In genomic region chrX:52959011-52959360, GRCh38 we compare ENCODE assay signal across 8 cellular contexts. TPM values are rescaled to one million over a fixed set of nuclear protein-coding genes. Genes with fewer than 3 reads are reported as not detected.
DNase-seq lines count a peak whose midpoint lies in the region; ATAC-seq lines count a peak whose summit lies in the region.
"Not testable (repeated sequence)": the region's sequence is repeated elsewhere in the genome, so short reads cannot be mapped to it uniquely, and the experiment has no call there.

No MANE protein-coding gene starts in this region.

- not testable (repeated sequence) for H3K27ac Mint-ChIP-seq in activated T-helper 17 cell treated with anti-CD3 and anti-CD28 coated beads, Interleukin-2, amount 50 U/mL, for 72 hours; stimulated activated effector memory CD8-positive, alpha-beta T cell treated with anti-CD3 and anti-CD28 coated beads, Interleukin-12 subunit alpha, Interleukin-12 subunit beta, amount 100 ng/mL, for 72 hours

- DNase-seq in stimulated activated effector memory CD8-positive, alpha-beta T cell treated with anti-CD3 and anti-CD28 coated beads, Interleukin-12 subunit alpha, Interleukin-12 subunit beta, amount 100 ng/mL, for 72 hours (ENCODE audit: low spot score in 2 of 2): not testable (repeated sequence)

- H3K9me3 Mint-ChIP-seq in activated T-helper 17 cell treated with anti-CD3 and anti-CD28 coated beads, Interleukin-2, amount 50 U/mL, for 72 hours; stimulated activated effector memory CD8-positive, alpha-beta T cell treated with anti-CD3 and anti-CD28 coated beads, Interleukin-12 subunit alpha, Interleukin-12 subunit beta, amount 100 ng/mL, for 72 hours: not testable (repeated sequence)

- peak; percentile 10 for ATAC-seq in GM18499 (IDR thresholded peaks at IDR 0.05; ENCODE audit: insufficient read depth, unreplicated experiment)
- ATAC-seq in GM19324 (IDR thresholded peaks at IDR 0.05; ENCODE audit: low FRiP score, unreplicated experiment): peak; percentile 13
- ATAC-seq in GM21447 (IDR thresholded peaks at IDR 0.05; ENCODE audit: unreplicated experiment): peak; percentile 52
- ATAC-seq in HG02642 (IDR thresholded peaks at IDR 0.05; ENCODE audit: poor library complexity, unreplicated experiment): peak; percentile 26
- ATAC-seq in HG03039 (IDR thresholded peaks at IDR 0.05; ENCODE audit: unreplicated experiment): peak; percentile 12
- peak; percentile 13 for ATAC-seq in HG03442 (IDR thresholded peaks at IDR 0.05; ENCODE audit: unreplicated experiment)
- ATAC-seq in activated T-helper 17 cell treated with anti-CD3 and anti-CD28 coated beads, Interleukin-2, amount 50 U/mL, for 72 hours (replicated peaks): peak; percentile 59
- peak; percentile 20 for ATAC-seq in stimulated activated effector memory CD8-positive, alpha-beta T cell treated with anti-CD3 and anti-CD28 coated beads, Interleukin-12 subunit alpha, Interleukin-12 subunit beta, amount 100 ng/mL, for 72 hours

- H3K4me3 Mint-ChIP-seq in activated T-helper 17 cell treated with anti-CD3 and anti-CD28 coated beads, Interleukin-2, amount 50 U/mL, for 72 hours; stimulated activated effector memory CD8-positive, alpha-beta T cell treated with anti-CD3 and anti-CD28 coated beads, Interleukin-12 subunit alpha, Interleukin-12 subunit beta, amount 100 ng/mL, for 72 hours: not testable (repeated sequence)

- not testable (repeated sequence) for H3K36me3 Mint-ChIP-seq in activated T-helper 17 cell treated with anti-CD3 and anti-CD28 coated beads, Interleukin-2, amount 50 U/mL, for 72 hours (ENCODE audit: low read depth); stimulated activated effector memory CD8-positive, alpha-beta T cell treated with anti-CD3 and anti-CD28 coated beads, Interleukin-12 subunit alpha, Interleukin-12 subunit beta, amount 100 ng/mL, for 72 hours

- H3K27me3 Mint-ChIP-seq in activated T-helper 17 cell treated with anti-CD3 and anti-CD28 coated beads, Interleukin-2, amount 50 U/mL, for 72 hours: not testable (repeated sequence)

- not testable (repeated sequence) for H3K4me1 Mint-ChIP-seq in activated T-helper 17 cell treated with anti-CD3 and anti-CD28 coated beads, Interleukin-2, amount 50 U/mL, for 72 hours; stimulated activated effector memory CD8-positive, alpha-beta T cell treated with anti-CD3 and anti-CD28 coated beads, Interleukin-12 subunit alpha, Interleukin-12 subunit beta, amount 100 ng/mL, for 72 hours

RNA-seq across cellular contexts. Expression of gene FAM156A, which starts 0.7 kb away (rescaled TPM):
- total RNA-seq in activated T-helper 17 cell treated with anti-CD3 and anti-CD28 coated beads, Interleukin-2, amount 50 U/mL, for 72 hours: 10 to 100 TPM; 36.1 to 39.3 TPM
